ENCODE assay signal across 1 cellular context in genomic region chr17:19708431-19709175, GRCh38.
A peak's percentile ranks its signal among the peaks of the same experiment; 100 is the strongest.
TF ChIP-seq lines count a peak whose summit lies in the region.

No MANE protein-coding gene starts in this region.

TF ChIP-seq in HepG2, 621 proteins besides CTCF, POLR2A, EP300 and RAD21:
- 0 out of 2 replicates have a peak, but pooled peaks have one; percentile 12 for TF ChIP-seq ZNF687 (CRISPR knock-in tag; IDR thresholded peaks at IDR 0.05)
- no peak for TF ChIP-seq LBX2 (CRISPR knock-in tag; IDR thresholded peaks at IDR 0.05; ENCODE audit: borderline replicate concordance)
- TF ChIP-seq CHD4 (IDR thresholded peaks at IDR 0.05; ENCODE audit: borderline replicate concordance, low read length) = no peak
- TF ChIP-seq PLSCR1 (CRISPR knock-in tag; IDR thresholded peaks at IDR 0.05; ENCODE audit: borderline replicate concordance) = no peak
- TF ChIP-seq ZNF333 (CRISPR knock-in tag; IDR thresholded peaks at IDR 0.05; ENCODE audit: borderline replicate concordance) = no peak
- TF ChIP-seq ZNF138 (CRISPR knock-in tag; IDR thresholded peaks at IDR 0.05; ENCODE audit: low read depth) = no peak
TF ChIP-seq in HepG2: peak in this region for 1.
